Comparison of ENCODE assay signal across 8 cellular contexts in genomic region chr7:29243777-29244655, GRCh38. TPM values are rescaled to one million over a fixed set of nuclear protein-coding genes. Genes with fewer than 3 reads are reported as not detected.
A peak's percentile ranks its signal among the peaks of the same experiment; 100 is the strongest.
DNase-seq lines count a peak whose midpoint lies in the region; ATAC-seq and TF ChIP-seq lines count a peak whose summit lies in the region.

No MANE protein-coding gene starts in this region.

- H3K79me2 ChIP-seq in SU-DHL-6 (ENCODE audit: insufficient read depth, low read length): no peaks in the 10 kb centered on the region

- H4K20me1 ChIP-seq in SU-DHL-6 (ENCODE audit: low read depth, low read length): no peaks in the 10 kb centered on the region

- H3K4me3 Mint-ChIP-seq in type B pancreatic cell (no peak overlapping the region), chondrocyte (ENCODE audit: unreplicated experiment) (no peak overlapping the region)

- H3K9me2 ChIP-seq in SU-DHL-6 (replicated peaks; ENCODE audit: insufficient read depth, low read length): no peaks in the 10 kb centered on the region

- H2AFZ ChIP-seq in SU-DHL-6 (ENCODE audit: low read depth, low read length, severe bottlenecking): no peak overlapping the region

- H3K9me3 Mint-ChIP-seq in type B pancreatic cell (no peaks in the 10 kb centered on the region), chondrocyte (ENCODE audit: low read depth) (no peaks in the 10 kb centered on the region)

- H3K27me3 Mint-ChIP-seq in type B pancreatic cell (no peaks in the 10 kb centered on the region), chondrocyte (ENCODE audit: low read depth) (peaks cover 16% of the 10 kb centered on the region)

- peak overlapping the region; percentile 3 for H3K4me2 ChIP-seq in SU-DHL-6 (ENCODE audit: low read depth, low read length, poor library complexity, severe bottlenecking)

- H3K27ac ChIP-seq in left ventricle myocardium inferior (replicated peaks) (peak overlapping the region; percentile 28), SU-DHL-6 (ENCODE audit: low read depth, low read length) (no peak overlapping the region), foreskin keratinocyte (no peak overlapping the region)

- no peaks in the 10 kb centered on the region for H3K9me3 ChIP-seq in left ventricle myocardium inferior (replicated peaks)
- peaks cover 10% of the 10 kb centered on the region; the same call in 1 of the 2 replicates for H3K9me3 ChIP-seq in SU-DHL-6 (ENCODE audit: insufficient read depth, low read length)

- no peaks in the 10 kb centered on the region for H3F3A ChIP-seq in SU-DHL-6 (ENCODE audit: insufficient read depth)

- no peaks in the 10 kb centered on the region for H3K27me3 ChIP-seq in left ventricle myocardium inferior (ENCODE audit: low read depth)
- no peaks in the 10 kb centered on the region for H3K27me3 ChIP-seq in SU-DHL-6 (ENCODE audit: low read length)
- H3K27me3 ChIP-seq in foreskin keratinocyte: peaks cover 12% of the 10 kb centered on the region

- intact Hi-C loops in left ventricle myocardium inferior (cut with micrococcal nuclease): no loop called here
- intact Hi-C loops in Right ventricle myocardium superior (cut with DNase I): no loop called here

- peaks cover 56% of the 10 kb centered on the region for H3K4me1 ChIP-seq in left ventricle myocardium inferior
- no peaks in the 10 kb centered on the region for H3K4me1 ChIP-seq in foreskin keratinocyte

- no peak overlapping the region for H3K27ac Mint-ChIP-seq in type B pancreatic cell
- no peak overlapping the region for H3K27ac Mint-ChIP-seq in chondrocyte (ENCODE audit: unreplicated experiment)

- TF ChIP-seq CTCF in left ventricle myocardium inferior (IDR thresholded peaks at IDR 0.05; ENCODE audit: borderline replicate concordance): peak; percentile 13
- peak; percentile 32 for TF ChIP-seq CTCF in SU-DHL-6 (IDR thresholded peaks at IDR 0.05; ENCODE audit: insufficient read depth, low read length, poor library complexity, severe bottlenecking)
- TF ChIP-seq CTCF in foreskin keratinocyte (conservative IDR thresholded peaks at IDR 0.05): peak; percentile 40
- TF ChIP-seq CTCF in type B pancreatic cell (conservative IDR thresholded peaks at IDR 0.05): peak; percentile 18
- TF ChIP-seq CTCF in chondrocyte (IDR thresholded peaks at IDR 0.05): no peak

- H3K4me3 ChIP-seq in left ventricle myocardium inferior (no peak overlapping the region), SU-DHL-6 (ENCODE audit: insufficient read depth, low read length, poor library complexity, severe bottlenecking) (no peak overlapping the region)

- H3K9ac ChIP-seq in SU-DHL-6 (ENCODE audit: low read length): no peak overlapping the region

- no peak for DNase-seq in left ventricle myocardium inferior
- no peak for DNase-seq in Right ventricle myocardium superior
- no peak for DNase-seq in foreskin keratinocyte
- no peak for DNase-seq in type B pancreatic cell (ENCODE audit: extremely low spot score, unreplicated experiment)
- DNase-seq in chondrocyte (ENCODE audit: low spot score): no peak
- DNase-seq in UCSD-AML1 (lab: John Stamatoyannopoulos, UW; ENCODE audit: unreplicated experiment): no peak

- H3K4me1 Mint-ChIP-seq in type B pancreatic cell (ENCODE audit: unreplicated experiment): no peaks in the 10 kb centered on the region
- no peaks in the 10 kb centered on the region for H3K4me1 Mint-ChIP-seq in chondrocyte (ENCODE audit: low read depth)

- H3K36me3 Mint-ChIP-seq in type B pancreatic cell (peaks cover 4% of the 10 kb centered on the region), chondrocyte (ENCODE audit: low read depth) (no peaks in the 10 kb centered on the region)

- H3K36me3 ChIP-seq in left ventricle myocardium inferior: no peaks in the 10 kb centered on the region
- no peaks in the 10 kb centered on the region for H3K36me3 ChIP-seq in SU-DHL-6 (ENCODE audit: low read length)

- ATAC-seq in Right ventricle myocardium superior (ENCODE audit: poor library complexity): no peak
- no peak for ATAC-seq in foreskin keratinocyte
- no peak for ATAC-seq in HG03095 (IDR thresholded peaks at IDR 0.05; ENCODE audit: unreplicated experiment)

RNA-seq across cellular contexts. Expression of gene CHN2, which starts 49.4 kb away (rescaled TPM):
- 36.1 TPM for total RNA-seq in left ventricle myocardium inferior
- total RNA-seq in Right ventricle myocardium superior: 17.7 TPM
- 0.10 and 0.99 TPM in 2 replicates for total RNA-seq in foreskin keratinocyte
- polyA plus RNA-seq in foreskin keratinocyte: 0.06 and 0.40 TPM in 2 replicates
- total RNA-seq in type B pancreatic cell (ENCODE audit: low replicate concordance): 19.7 and 34.0 TPM in 2 replicates
- total RNA-seq in chondrocyte: 0.50 to 1.7 TPM (median 0.56 TPM) in 3 replicates
